1 cellular context compared by ENCODE assay signal in the genomic region with DNA sequence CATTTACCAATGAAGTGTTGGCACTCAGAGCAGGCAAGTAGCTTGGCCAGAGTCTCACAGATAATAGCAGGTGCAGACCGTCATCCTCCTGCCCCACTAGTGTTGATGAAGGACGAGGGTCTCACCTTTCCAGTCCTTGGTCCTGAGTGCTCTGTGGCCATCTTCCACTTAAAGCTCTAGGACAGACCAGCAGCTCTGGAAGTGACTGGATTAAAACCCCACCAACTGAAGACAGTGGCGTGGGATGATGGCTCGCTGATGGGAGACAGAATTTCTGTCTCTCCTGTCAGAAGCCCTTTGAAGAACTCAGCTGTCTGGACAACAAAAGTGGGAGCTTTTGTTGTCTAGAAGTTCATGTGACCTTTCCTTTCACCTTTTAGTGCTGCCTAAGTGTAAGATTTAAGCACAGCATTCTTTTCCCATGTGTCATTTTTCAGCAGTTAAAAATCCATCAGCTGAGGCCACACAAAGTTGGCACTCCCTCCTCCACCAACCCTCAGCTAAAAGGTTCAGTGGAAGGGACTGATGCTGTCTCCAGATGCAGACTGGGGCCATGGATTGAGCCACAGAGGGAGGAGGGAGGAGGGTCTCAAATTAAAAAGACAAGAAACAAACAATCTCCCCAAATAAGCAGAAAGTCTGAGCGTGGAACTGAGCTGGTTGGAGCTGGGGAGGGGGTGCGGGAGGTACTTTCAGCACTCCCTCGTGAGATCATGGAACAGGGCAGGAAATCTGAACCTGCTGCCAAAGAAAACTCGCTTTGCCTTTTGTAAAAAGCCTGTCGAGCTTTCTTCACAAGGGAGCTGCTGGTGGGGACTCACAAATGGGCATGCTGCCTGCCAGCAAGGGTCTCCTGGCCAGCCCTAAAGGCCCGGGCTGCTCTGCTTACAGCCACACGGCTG.
TF ChIP-seq lines count a peak whose summit lies in the region.

No MANE protein-coding gene starts in this region.

TF ChIP-seq in endothelial cell of umbilical vein, 7 proteins besides CTCF, POLR2A, EP300 and RAD21 (continued from another document):
- TF ChIP-seq, protein P1, sequence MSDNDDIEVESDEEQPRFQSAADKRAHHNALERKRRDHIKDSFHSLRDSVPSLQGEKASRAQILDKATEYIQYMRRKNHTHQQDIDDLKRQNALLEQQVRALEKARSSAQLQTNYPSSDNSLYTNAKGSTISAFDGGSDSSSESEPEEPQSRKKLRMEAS (IDR thresholded peaks at IDR 0.05; ENCODE audit: insufficient read depth, insufficient read length): no peak
- no peak for TF ChIP-seq POLR2AphosphoS5 (IDR thresholded peaks at IDR 0.05; ENCODE audit: insufficient read depth, low read depth, low read length)
